14 cellular contexts compared by ENCODE assay signal in the genomic region with DNA sequence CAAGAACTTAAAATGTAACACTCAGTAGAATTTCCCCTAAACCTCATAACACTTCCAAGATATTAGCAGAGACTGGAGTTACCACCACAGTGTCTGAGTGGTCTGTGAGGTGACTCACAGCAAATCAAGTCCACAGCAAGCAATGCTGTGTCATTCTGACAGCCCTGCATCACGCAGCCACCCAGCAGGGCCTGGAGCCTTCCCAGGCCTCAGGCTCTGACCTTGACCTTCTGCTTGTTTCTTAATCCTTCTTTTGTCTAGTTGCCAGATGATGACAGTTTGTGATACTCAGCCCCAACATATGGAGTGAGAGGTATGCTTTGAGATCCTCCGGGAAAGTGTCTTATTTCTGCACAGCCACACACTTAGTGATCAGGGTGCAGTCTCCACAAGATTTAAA.
A peak's percentile ranks its signal among the peaks of the same experiment; 100 is the strongest.
DNase-seq lines count a peak whose midpoint lies in the region; ATAC-seq and TF ChIP-seq lines count a peak whose summit lies in the region.
"Had no signal": no experiment of that assay in that cellular context is flagged by ENCODE, and none has a peak within 500 bp of the region (broad histone marks: within the 10 kb centered on the region; RNA-seq: fewer than 3 reads in every experiment).

No MANE protein-coding gene starts in this region.

- CTCF ChIA-PET in RWPE1 (lab: Yijun Ruan, JAX) = no interaction called here

- H3K27ac Mint-ChIP-seq in activated naive CD8-positive, alpha-beta T cell treated with anti-CD3 and anti-CD28 coated beads, Interleukin-2, amount 50 U/mL, for 24 hours = no peak overlapping the region
- H3K27ac Mint-ChIP-seq in activated naive CD8-positive, alpha-beta T cell treated with anti-CD3 and anti-CD28 coated beads for 36 hours = no peak overlapping the region
- H3K27ac Mint-ChIP-seq: activated naive CD4-positive, alpha-beta T cell treated with anti-CD3 and anti-CD28 coated beads, Interleukin-2, amount 10 ng/mL, durations not matched to agents 7 days and 5 days; B cell had no signal

- POLR2A ChIA-PET in RWPE1 (lab: Yijun Ruan, JAX; ENCODE audit: low non-redundant PET) = no interaction called here

- H3K9me3 Mint-ChIP-seq in activated naive CD8-positive, alpha-beta T cell treated with anti-CD3 and anti-CD28 coated beads, Interleukin-2, amount 50 U/mL, for 24 hours = no peaks in the 10 kb centered on the region
- no peaks in the 10 kb centered on the region for H3K9me3 Mint-ChIP-seq in activated naive CD8-positive, alpha-beta T cell treated with anti-CD3 and anti-CD28 coated beads for 36 hours
- H3K9me3 Mint-ChIP-seq: activated naive CD4-positive, alpha-beta T cell treated with anti-CD3 and anti-CD28 coated beads, Interleukin-2, amount 10 ng/mL, durations not matched to agents 7 days and 5 days had no signal

- TF ChIP-seq CTCF in RWPE1 (conservative IDR thresholded peaks at IDR 0.05; ENCODE audit: low read depth) = no peak

- no peak for DNase-seq in activated naive CD8-positive, alpha-beta T cell treated with anti-CD3 and anti-CD28 coated beads, Interleukin-2, amount 50 U/mL, for 24 hours
- DNase-seq in activated naive CD8-positive, alpha-beta T cell treated with anti-CD3 and anti-CD28 coated beads for 36 hours = no peak
- DNase-seq in RWPE1 (ENCODE audit: low spot score) (peak; percentile 51), fibroblast of gingiva (ENCODE audit: low read depth) (peak; percentile 67), smooth muscle cell of the brain vasculature (ENCODE audit: low read depth, low spot score) (peak; percentile 87), 8988T (no peak)
- no peak for DNase-seq in activated naive CD4-positive, alpha-beta T cell (lab: John Stamatoyannopoulos, UW)
- DNase-seq: activated CD4-positive, alpha-beta T cell treated with anti-CD3 and anti-CD28 coated beads for 1 hour; activated naive CD4-positive, alpha-beta T cell treated with anti-CD3 and anti-CD28 coated beads, Interleukin-2, amount 10 ng/mL, durations not matched to agents 7 days and 5 days; stimulated activated CD4-positive, alpha-beta T cell treated with anti-CD3 and anti-CD28 coated beads, Interleukin-4, amount 100 ng/mL, for 24 hours; uterus had no signal

- H3K36me3 Mint-ChIP-seq in activated naive CD8-positive, alpha-beta T cell treated with anti-CD3 and anti-CD28 coated beads, Interleukin-2, amount 50 U/mL, for 24 hours (ENCODE audit: low read depth) = no peaks in the 10 kb centered on the region
- H3K36me3 Mint-ChIP-seq in activated naive CD8-positive, alpha-beta T cell treated with anti-CD3 and anti-CD28 coated beads for 36 hours = no peaks in the 10 kb centered on the region
- H3K36me3 Mint-ChIP-seq: activated naive CD4-positive, alpha-beta T cell treated with anti-CD3 and anti-CD28 coated beads, Interleukin-2, amount 10 ng/mL, durations not matched to agents 7 days and 5 days had no signal

- no peak overlapping the region for H3K27ac ChIP-seq in RWPE1
- H3K27ac ChIP-seq: uterus had no signal

- H3K4me3 Mint-ChIP-seq in activated naive CD8-positive, alpha-beta T cell treated with anti-CD3 and anti-CD28 coated beads, Interleukin-2, amount 50 U/mL, for 24 hours = no peak overlapping the region
- no peak overlapping the region for H3K4me3 Mint-ChIP-seq in activated naive CD8-positive, alpha-beta T cell treated with anti-CD3 and anti-CD28 coated beads for 36 hours
- H3K4me3 Mint-ChIP-seq: activated naive CD4-positive, alpha-beta T cell treated with anti-CD3 and anti-CD28 coated beads, Interleukin-2, amount 10 ng/mL, durations not matched to agents 7 days and 5 days; B cell had no signal

- H3K27me3 Mint-ChIP-seq in activated naive CD8-positive, alpha-beta T cell treated with anti-CD3 and anti-CD28 coated beads, Interleukin-2, amount 50 U/mL, for 24 hours = peaks cover 1% of the 10 kb centered on the region
- no peaks in the 10 kb centered on the region for H3K27me3 Mint-ChIP-seq in activated naive CD8-positive, alpha-beta T cell treated with anti-CD3 and anti-CD28 coated beads for 36 hours
- H3K27me3 Mint-ChIP-seq: activated naive CD4-positive, alpha-beta T cell treated with anti-CD3 and anti-CD28 coated beads, Interleukin-2, amount 10 ng/mL, durations not matched to agents 7 days and 5 days had no signal

- no peaks in the 10 kb centered on the region for H3K4me1 Mint-ChIP-seq in activated naive CD8-positive, alpha-beta T cell treated with anti-CD3 and anti-CD28 coated beads, Interleukin-2, amount 50 U/mL, for 24 hours
- H3K4me1 Mint-ChIP-seq in activated naive CD8-positive, alpha-beta T cell treated with anti-CD3 and anti-CD28 coated beads for 36 hours = no peaks in the 10 kb centered on the region
- H3K4me1 Mint-ChIP-seq: activated naive CD4-positive, alpha-beta T cell treated with anti-CD3 and anti-CD28 coated beads, Interleukin-2, amount 10 ng/mL, durations not matched to agents 7 days and 5 days; B cell had no signal

- ATAC-seq in activated naive CD8-positive, alpha-beta T cell treated with anti-CD3 and anti-CD28 coated beads, Interleukin-2, amount 50 U/mL, for 24 hours = peak; percentile 57
- ATAC-seq in GM18870 (IDR thresholded peaks at IDR 0.05; ENCODE audit: unreplicated experiment) = no peak
- ATAC-seq: esophagus mucosa had no signal

Comparison
In these comparisons a context has a peak if more than half of its experiments do, and no peak if none do; other contexts are left out.
1. DNase-seq: peak in RWPE1 (single experiment), fibroblast of gingiva (single experiment) and smooth muscle cell of the brain vasculature (single experiment); none in activated naive CD8-positive, alpha-beta T cell treated with anti-CD3 and anti-CD28 coated beads, Interleukin-2, amount 50 U/mL, for 24 hours (single experiment), activated naive CD8-positive, alpha-beta T cell treated with anti-CD3 and anti-CD28 coated beads for 36 hours (single experiment), 8988T (single experiment) and activated naive CD4-positive, alpha-beta T cell (0 of 4).